In genomic region chr9:137987244-137988030, GRCh38 we compare ENCODE assay signal across 29 cellular contexts.
DNase-seq lines count a peak whose midpoint lies in the region; ATAC-seq, FAIRE-seq and TF ChIP-seq lines count a peak whose summit lies in the region.
"Had no signal": no experiment of that assay in that cellular context is flagged by ENCODE, and none has a peak within 500 bp of the region (broad histone marks: within the 10 kb centered on the region; RNA-seq: fewer than 3 reads in every experiment).

No MANE protein-coding gene starts in this region.

- H3K79me2 ChIP-seq in HepG2 (ENCODE audit: insufficient read depth, low read length), result no peaks in the 10 kb centered on the region

- intact Hi-C loops in HepG2 (cut with micrococcal nuclease; ENCODE audit: unreplicated experiment) (no loop called here), right lobe of liver (cut with DNase I) (no loop called here)

- no peak overlapping the region for H3K9ac ChIP-seq in HepG2 (ENCODE audit: insufficient read depth, low read depth, low read length)
- H3K9ac ChIP-seq: BLaER1 had no signal

- no peak overlapping the region for H3K4me2 ChIP-seq in HepG2 (ENCODE audit: low read depth, low read length)
- H3K4me2 ChIP-seq: BLaER1 had no signal

- H3K27me3 ChIP-seq in HepG2 (ENCODE audit: control insufficient read depth in 1 of 2, insufficient read depth in 2 of 2, low read length in 2 of 2), result peaks cover 0 to 9% of the 10 kb centered on the region in 2 experiments; a peak in 1 of 5 replicates
- H3K27me3 ChIP-seq in right lobe of liver, result no peaks in the 10 kb centered on the region
- H3K27me3 ChIP-seq: BLaER1, vagina had no signal

- in situ Hi-C loops in HepG2 (cut with HindIII; ENCODE audit: extremely low pct_ligation_motif_present, low pct_unique_long_range_greater_than_20kb), result no loop called here

- H3K9me3 Mint-ChIP-seq in stimulated activated naive B cell treated with anti-CD40 and anti-IgM and Interleukin-4, amounts not matched to agents 10 μg/mL and 1 μg/mL and 100 μg/mL, for 72 hours, result no peaks in the 10 kb centered on the region
- H3K9me3 Mint-ChIP-seq: activated CD4-positive, alpha-beta T cell treated with anti-CD3 and anti-CD28 coated beads, Interleukin-2, amount 10 ng/mL, durations not matched to agents 7 days and 5 days; activated naive CD4-positive, alpha-beta T cell treated with anti-CD3 and anti-CD28 coated beads for 36 hours; stimulated activated effector memory CD8-positive, alpha-beta T cell treated with anti-CD3 and anti-CD28 coated beads, Interleukin-12 subunit alpha, Interleukin-12 subunit beta, amount 100 ng/mL, for 72 hours had no signal

- no peaks in the 10 kb centered on the region for H3K36me3 ChIP-seq in HepG2 (replicated peaks in 1 of 2; ENCODE audit: control insufficient read depth in 1 of 2, insufficient read depth in 2 of 2, low read length in 2 of 2)
- no peaks in the 10 kb centered on the region for H3K36me3 ChIP-seq in right lobe of liver
- H3K36me3 ChIP-seq: BLaER1, spleen, suprapubic skin, vagina had no signal

- ATAC-seq in HepG2 (peak; percentile 60), right lobe of liver (no peak)
- no peak for ATAC-seq in stimulated activated naive B cell treated with anti-CD40 and anti-IgM and Interleukin-4, amounts not matched to agents 10 μg/mL and 1 μg/mL and 100 μg/mL, for 72 hours (replicated peaks)
- ATAC-seq: stimulated activated effector memory CD8-positive, alpha-beta T cell treated with anti-CD3 and anti-CD28 coated beads, Interleukin-12 subunit alpha, Interleukin-12 subunit beta, amount 100 ng/mL, for 72 hours had no signal

- no peak for FAIRE-seq in HepG2 (lab: Jason Lieb, UNC)
- peak; percentile 80 for FAIRE-seq in urothelium cell line (lab: Jason Lieb, UNC)
- FAIRE-seq: GM12892 had no signal

- no TSS peak for BruUV-seq in HepG2 (replicated peaks; lab: Mats Ljungman, UMichigan)

- H3K36me3 Mint-ChIP-seq in stimulated activated naive B cell treated with anti-CD40 and anti-IgM and Interleukin-4, amounts not matched to agents 10 μg/mL and 1 μg/mL and 100 μg/mL, for 72 hours, result no peaks in the 10 kb centered on the region
- H3K36me3 Mint-ChIP-seq: stimulated activated effector memory CD8-positive, alpha-beta T cell treated with anti-CD3 and anti-CD28 coated beads, Interleukin-12 subunit alpha, Interleukin-12 subunit beta, amount 100 ng/mL, for 72 hours had no signal

- POLR2A ChIA-PET in HepG2 (lab: Yijun Ruan, JAX), result no interaction called here

- H3K4me3 ChIP-seq in HepG2 (replicated peaks in 1 of 3; ENCODE audit: insufficient read depth in 1 of 3, low read depth in 2 of 3, low read length in 3 of 3) (no peak overlapping the region), right lobe of liver (no peak overlapping the region)
- H3K4me3 ChIP-seq: BLaER1, spleen, suprapubic skin, vagina had no signal

- H3K4me3 Mint-ChIP-seq in stimulated activated naive B cell treated with anti-CD40 and anti-IgM and Interleukin-4, amounts not matched to agents 10 μg/mL and 1 μg/mL and 100 μg/mL, for 72 hours, result no peak overlapping the region
- H3K4me3 Mint-ChIP-seq: activated CD4-positive, alpha-beta T cell treated with anti-CD3 and anti-CD28 coated beads, Interleukin-2, amount 10 ng/mL, durations not matched to agents 7 days and 5 days; activated naive CD4-positive, alpha-beta T cell treated with anti-CD3 and anti-CD28 coated beads for 36 hours; stimulated activated effector memory CD8-positive, alpha-beta T cell treated with anti-CD3 and anti-CD28 coated beads, Interleukin-12 subunit alpha, Interleukin-12 subunit beta, amount 100 ng/mL, for 72 hours had no signal

- TF ChIP-seq EP300 in HepG2 (IDR thresholded peaks at IDR 0.05; ENCODE audit: low read depth in 2 of 2, low read length in 2 of 2), result no peak
- TF ChIP-seq EP300 in HepG2 (CRISPR knock-in tag; IDR thresholded peaks at IDR 0.05; ENCODE audit: borderline replicate concordance), result no peak

- TF ChIP-seq RAD21 in HepG2 (CRISPR knock-in tag; IDR thresholded peaks at IDR 0.05), result no peak

- TF ChIP-seq POLR2A in HepG2 (IDR thresholded peaks at IDR 0.05; ENCODE audit: insufficient read depth in 1 of 2, low read depth in 2 of 2, low read length in 2 of 2) (no peak), right lobe of liver (IDR thresholded peaks at IDR 0.05) (no peak)

- H3K27ac Mint-ChIP-seq in stimulated activated naive B cell treated with anti-CD40 and anti-IgM and Interleukin-4, amounts not matched to agents 10 μg/mL and 1 μg/mL and 100 μg/mL, for 72 hours, result no peak overlapping the region
- H3K27ac Mint-ChIP-seq: activated CD4-positive, alpha-beta T cell treated with anti-CD3 and anti-CD28 coated beads, Interleukin-2, amount 10 ng/mL, durations not matched to agents 7 days and 5 days; activated naive CD4-positive, alpha-beta T cell treated with anti-CD3 and anti-CD28 coated beads for 36 hours; stimulated activated effector memory CD8-positive, alpha-beta T cell treated with anti-CD3 and anti-CD28 coated beads, Interleukin-12 subunit alpha, Interleukin-12 subunit beta, amount 100 ng/mL, for 72 hours had no signal

- no peak overlapping the region for H2AFZ ChIP-seq in HepG2 (ENCODE audit: low read length)

- H3K27me3 Mint-ChIP-seq in stimulated activated naive B cell treated with anti-CD40 and anti-IgM and Interleukin-4, amounts not matched to agents 10 μg/mL and 1 μg/mL and 100 μg/mL, for 72 hours, result peaks cover 34 to 49% of the 10 kb centered on the region in 2 donors

- no peaks in the 10 kb centered on the region for H4K20me1 ChIP-seq in HepG2 (ENCODE audit: insufficient read depth, low read length)
- H4K20me1 ChIP-seq: BLaER1 had no signal

- WGBS in HepG2 (ENCODE audit: low lambda C conversion rate), result 20% methylated on average over 8 of the region's 10 CpGs
- WGBS in right lobe of liver (ENCODE audit: insufficient coverage, low coverage, low lambda C conversion rate, missing lambda C conversion rate), result 65% methylated on average over 5 of the region's 10 CpGs

- H3K27ac ChIP-seq in HepG2 (ENCODE audit: extremely low read length, insufficient read depth, low read length), result no peak overlapping the region
- no peak overlapping the region for H3K27ac ChIP-seq in right lobe of liver
- H3K27ac ChIP-seq: BLaER1, spleen, suprapubic skin, vagina, WERI-Rb-1 had no signal

- CTCF ChIA-PET in HepG2 (lab: Yijun Ruan, JAX; ENCODE audit: low intra/inter-chr PET ratio, low total read pairs), result no interaction called here

- no peak for DNase-seq in HepG2 (ENCODE audit: low spot score)
- DNase-seq in right lobe of liver, result no peak
- DNase-seq in RKO (ENCODE audit: low spot score), result peak; percentile 25
- DNase-seq in iPS-NIHi7 (ENCODE audit: extremely low spot score), result peak; percentile 14
- DNase-seq in urothelium cell line (ENCODE audit: low spot score), result peak; percentile 53
- no peak for DNase-seq in DMS53 treated with DMSO at 0.1 percent for 48 hours (lab: John Stamatoyannopoulos, UW; ENCODE audit: unreplicated experiment)
- no peak for DNase-seq in activated naive CD4-positive, alpha-beta T cell treated with anti-CD3 and anti-CD28 coated beads, Interleukin-2, amount 50 U/mL, for 16 hours
- DNase-seq in stimulated activated naive B cell treated with anti-CD40 and anti-IgM and Interleukin-4, amounts not matched to agents 10 μg/mL and 1 μg/mL and 100 μg/mL, for 72 hours, result no peak
- DNase-seq: activated CD4-positive, alpha-beta T cell treated with anti-CD3 and anti-CD28 coated beads, Interleukin-2, amount 10 ng/mL, durations not matched to agents 7 days and 5 days; activated naive CD4-positive, alpha-beta T cell treated with anti-CD3 and anti-CD28 coated beads for 36 hours; amygdala; Caco-2; caudate nucleus; dermis blood vessel endothelial cell; DMS79 treated with DMSO at 0.1 percent for 48 hours; KG1; kidney glomerular epithelial cell; mammary epithelial cell; NCI-H146; NCI-H526 treated with DMSO at 0.1 percent for 48 hours; RPMI8226; stimulated activated CD4-positive, alpha-beta T cell treated with anti-CD3 and anti-CD28 coated beads, Interleukin-2, amount 100 ng/mL, for 48 hours; WERI-Rb-1 had no signal

- TF ChIP-seq CTCF in HepG2 (CRISPR knock-in tag; IDR thresholded peaks at IDR 0.05) (no peak), right lobe of liver (IDR thresholded peaks at IDR 0.05) (no peak)

- peaks cover 0 to 5% of the 10 kb centered on the region in 2 donors for H3K4me1 Mint-ChIP-seq in stimulated activated naive B cell treated with anti-CD40 and anti-IgM and Interleukin-4, amounts not matched to agents 10 μg/mL and 1 μg/mL and 100 μg/mL, for 72 hours

- H3K4me1 ChIP-seq in HepG2 (ENCODE audit: insufficient read depth, low read length) (no peaks in the 10 kb centered on the region), right lobe of liver (no peaks in the 10 kb centered on the region)
- H3K4me1 ChIP-seq: spleen, suprapubic skin, vagina had no signal

- H3K9me3 ChIP-seq in HepG2 (ENCODE audit: low read length) (no peaks in the 10 kb centered on the region), right lobe of liver (no peaks in the 10 kb centered on the region)
- H3K9me3 ChIP-seq: BLaER1, spleen, suprapubic skin, vagina had no signal

TF ChIP-seq in HepG2, 621 proteins besides CTCF, POLR2A, EP300 and RAD21:
- peak; percentile 60 for TF ChIP-seq FOSL2 (CRISPR knock-in tag; IDR thresholded peaks at IDR 0.05)
- TF ChIP-seq MEF2D (CRISPR knock-in tag; IDR thresholded peaks at IDR 0.05), result no peak
- TF ChIP-seq ZNF607 (CRISPR knock-in tag; IDR thresholded peaks at IDR 0.05; ENCODE audit: borderline replicate concordance), result no peak
- no peak for TF ChIP-seq NCOA5 (CRISPR knock-in tag; IDR thresholded peaks at IDR 0.05)
- TF ChIP-seq TEAD3 (CRISPR knock-in tag; optimal IDR thresholded peaks at IDR 0.05; ENCODE audit: borderline replicate concordance), result peak; percentile 24
- no peak for TF ChIP-seq ETV6 (CRISPR knock-in tag; conservative IDR thresholded peaks at IDR 0.05)
- no peak for TF ChIP-seq GFI1 (CRISPR knock-in tag; IDR thresholded peaks at IDR 0.05; ENCODE audit: borderline replicate concordance)
TF ChIP-seq in HepG2: peak in this region for 2.

Comparison
In these comparisons a context has a peak if more than half of its experiments do, and no peak if none do; other contexts are left out.
1. DNase-seq: peak in RKO (single experiment), iPS-NIHi7 (single experiment) and urothelium cell line (single experiment); none in HepG2 (single experiment), right lobe of liver (0 of 3), DMS53 treated with DMSO at 0.1 percent for 48 hours (single experiment), activated naive CD4-positive, alpha-beta T cell treated with anti-CD3 and anti-CD28 coated beads, Interleukin-2, amount 50 U/mL, for 16 hours (single experiment) and stimulated activated naive B cell treated with anti-CD40 and anti-IgM and Interleukin-4, amounts not matched to agents 10 μg/mL and 1 μg/mL and 100 μg/mL, for 72 hours (single experiment).